ENCODE assay signal across 15 cellular contexts in genomic region chr4:26204249-26204825, GRCh38.
DNase-seq lines count a peak whose midpoint lies in the region; ATAC-seq lines count a peak whose summit lies in the region.
"Had no signal": no experiment of that assay in that cellular context is flagged by ENCODE, and none has a peak within 500 bp of the region (broad histone marks: within the 10 kb centered on the region; RNA-seq: fewer than 3 reads in every experiment).

No MANE protein-coding gene starts in this region.

- peak in 4 of 5 donors; percentile 32 to 51 (median 47) for DNase-seq in CD4-positive, alpha-beta memory T cell
- peak; percentile 4 for DNase-seq in T-helper 22 cell (ENCODE audit: low read depth)
- peak; percentile 28 for DNase-seq in germinal center (ENCODE audit: low spot score)
- DNase-seq in aorta: no peak
- no peak for DNase-seq in D341Med (ENCODE audit: low spot score)
- DNase-seq: effector CD8-positive, alpha-beta T cell; HCEC 1CT; mesenchymal stem cell had no signal

- WGBS in aorta, 2 donors: 74 to 78% methylated on average over 8 of the region's 8 CpGs

- no peaks in the 10 kb centered on the region for H3K9me3 ChIP-seq in CD4-positive, alpha-beta memory T cell (ENCODE audit: control insufficient read depth in 1 of 2, low read length in 2 of 2)
- no peaks in the 10 kb centered on the region for H3K9me3 ChIP-seq in aorta (ENCODE audit: control insufficient read depth, low read length)
- H3K9me3 ChIP-seq: suprapubic skin had no signal

- H3K27ac ChIP-seq in CD4-positive, alpha-beta memory T cell (ENCODE audit: low read depth, low read length): no peak overlapping the region
- no peak overlapping the region for H3K27ac ChIP-seq in aorta (ENCODE audit: low read depth in 1 of 2, low read length in 2 of 2)
- H3K27ac ChIP-seq: suprapubic skin had no signal

- no peak overlapping the region for H3K4me3 ChIP-seq in CD4-positive, alpha-beta memory T cell (ENCODE audit: low read length in 2 of 2)
- no peak overlapping the region for H3K4me3 ChIP-seq in aorta (ENCODE audit: low read length in 2 of 2)
- H3K4me3 ChIP-seq: smooth muscle cell, suprapubic skin had no signal

- ATAC-seq in GM18867 (IDR thresholded peaks at IDR 0.05; ENCODE audit: unreplicated experiment) (peak; percentile 38), aorta (ENCODE audit: low FRiP score) (no peak), GM18517 (IDR thresholded peaks at IDR 0.05; ENCODE audit: unreplicated experiment) (no peak), HG03095 (IDR thresholded peaks at IDR 0.05; ENCODE audit: unreplicated experiment) (no peak)

- H3K4me3 Mint-ChIP-seq in CD4-positive, alpha-beta memory T cell: peak overlapping the region in 7 of 8 donors; percentile 36 to 86 (median 71)
- H3K4me3 Mint-ChIP-seq: brain, CD14-positive monocyte had no signal

- H3K4me1 Mint-ChIP-seq in CD4-positive, alpha-beta memory T cell: peaks cover 22 to 52% (median 39%) of the 10 kb centered on the region in 4 donors

- no peaks in the 10 kb centered on the region for H3K27me3 ChIP-seq in CD4-positive, alpha-beta memory T cell (ENCODE audit: insufficient read depth, low read length)
- H3K27me3 ChIP-seq in aorta (ENCODE audit: control insufficient read depth in 1 of 2, insufficient read depth in 2 of 2, low read length in 1 of 2): no peaks in the 10 kb centered on the region
- H3K27me3 ChIP-seq: suprapubic skin had no signal

- POLR2A ChIA-PET in CD4-positive, alpha-beta memory T cell (lab: Charles Lee; ENCODE audit: partially characterized antibody): interaction anchor here (0.7 to 3.2 kb wide), 5 partner anchors 10 to 116 kb away, joined by 3 to 21 read pairs (median 3); partner anchors contain the start of gene RBPJ

- intact Hi-C loops in CD4-positive, alpha-beta memory T cell (cut with micrococcal nuclease): no loop called here
- intact Hi-C loops in aorta (cut with DNase I): loop anchor here (10.0 kb wide), 2 partner anchors 120 to 180 kb away; partner anchors contain the start of gene RBPJ (in 1 of the 2)

- no peaks in the 10 kb centered on the region for H3K9me3 Mint-ChIP-seq in CD4-positive, alpha-beta memory T cell
- H3K9me3 Mint-ChIP-seq: brain had no signal

- peaks cover 22% of the 10 kb centered on the region for H3K4me1 ChIP-seq in CD4-positive, alpha-beta memory T cell (ENCODE audit: insufficient read depth, low read length)
- peaks cover 0 to 4% of the 10 kb centered on the region in 2 donors for H3K4me1 ChIP-seq in aorta (ENCODE audit: control insufficient read depth in 1 of 2, insufficient read depth in 2 of 2, low read length in 2 of 2)

- H3K36me3 Mint-ChIP-seq in CD4-positive, alpha-beta memory T cell: no peaks in the 10 kb centered on the region
- H3K36me3 Mint-ChIP-seq: brain, CD14-positive monocyte had no signal

- no peaks in the 10 kb centered on the region for H3K36me3 ChIP-seq in CD4-positive, alpha-beta memory T cell (ENCODE audit: insufficient read depth, low read length)
- H3K36me3 ChIP-seq in aorta (ENCODE audit: control insufficient read depth in 1 of 2, insufficient read depth in 2 of 2, low read length in 1 of 2): no peaks in the 10 kb centered on the region
- H3K36me3 ChIP-seq: suprapubic skin had no signal

- no peaks in the 10 kb centered on the region for H3K27me3 Mint-ChIP-seq in CD4-positive, alpha-beta memory T cell

- CTCF ChIA-PET in CD4-positive, alpha-beta memory T cell (lab: Charles Lee; ENCODE audit: partially characterized antibody): interaction anchor here (1.3 to 1.8 kb wide), 3 partner anchors 9 to 122 kb away, joined by 5 to 7 read pairs (median 6); no protein-coding TSS in a partner anchor

- H3K27ac Mint-ChIP-seq in CD4-positive, alpha-beta memory T cell: peak overlapping the region; percentile 62 to 94 (median 87)
- H3K27ac Mint-ChIP-seq: CD14-positive monocyte had no signal

Comparison
In these comparisons a context has a peak if more than half of its experiments do, and no peak if none do; other contexts are left out.
1. DNase-seq: peak in CD4-positive, alpha-beta memory T cell (4 of 5), T-helper 22 cell (single experiment) and germinal center (single experiment); none in aorta (0 of 2) and D341Med (single experiment).